Comparison of ENCODE assay signal across 2 cellular contexts in genomic region chr1:36301220-36301619, GRCh38.
TF ChIP-seq lines count a peak whose summit lies in the region.

No MANE protein-coding gene starts in this region.

TF ChIP-seq in SK-N-SH, 30 proteins besides CTCF, POLR2A, EP300 and RAD21 (continued from another document):
- no peak for TF ChIP-seq REST (IDR thresholded peaks at IDR 0.05; ENCODE audit: low read depth, low read length)
- TF ChIP-seq USF2 (IDR thresholded peaks at IDR 0.05; ENCODE audit: borderline replicate concordance, low read depth, low read length) = no peak

TF ChIP-seq in SK-N-SH treated with all-trans-retinoic acid at 6 μM for 48 hours, 23 proteins besides CTCF, POLR2A, EP300 and RAD21 (continued from another document):
- TF ChIP-seq POU6F1 (CRISPR knock-in tag; IDR thresholded peaks at IDR 0.05; ENCODE audit: borderline replicate concordance, low read depth) (no peak), OSR1 (CRISPR knock-in tag; IDR thresholded peaks at IDR 0.05) (no peak), PATZ1 (CRISPR knock-in tag; IDR thresholded peaks at IDR 0.05; ENCODE audit: borderline replicate concordance) (no peak), TSHZ2 (CRISPR knock-in tag; IDR thresholded peaks at IDR 0.05) (no peak), ISL1 (CRISPR knock-in tag; IDR thresholded peaks at IDR 0.05) (no peak), ZNF8 (CRISPR knock-in tag; IDR thresholded peaks at IDR 0.05) (no peak), ZFP3 (CRISPR knock-in tag; IDR thresholded peaks at IDR 0.05) (no peak)
